12 cellular contexts compared by ENCODE assay signal in the genomic region with DNA sequence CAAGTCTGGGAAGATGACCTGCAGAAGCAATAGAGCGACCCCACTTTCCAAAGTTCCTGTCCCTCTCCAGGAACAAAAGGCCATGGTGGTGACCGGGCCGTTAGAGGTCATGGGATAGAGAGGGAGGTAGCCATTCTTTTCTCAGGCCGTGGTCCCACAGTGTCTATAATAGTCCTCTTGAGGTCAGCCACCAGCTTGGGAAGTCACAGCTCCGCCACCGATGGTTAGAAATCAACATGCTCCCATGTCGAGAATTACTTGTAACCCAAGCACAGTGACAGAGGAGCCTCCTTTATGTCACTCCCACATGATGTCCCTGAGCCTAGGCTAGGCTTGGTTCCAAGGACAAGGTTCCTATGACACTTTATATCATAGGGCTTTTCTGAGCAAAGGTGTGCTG. TPM values are rescaled to one million over a fixed set of nuclear protein-coding genes. Genes with fewer than 3 reads are reported as not detected.
DNase-seq lines count a peak whose midpoint lies in the region; ATAC-seq and TF ChIP-seq lines count a peak whose summit lies in the region.
"Had no signal": no experiment of that assay in that cellular context is flagged by ENCODE, and none has a peak within 500 bp of the region (broad histone marks: within the 10 kb centered on the region; RNA-seq: fewer than 3 reads in every experiment).

No MANE protein-coding gene starts in this region.

- H4K20me1 ChIP-seq in hepatocyte (ENCODE audit: insufficient read depth, poor library complexity, severe bottlenecking), result no peaks in the 10 kb centered on the region

- no peaks in the 10 kb centered on the region for H3K9me2 ChIP-seq in hepatocyte (replicated peaks; ENCODE audit: insufficient read depth)

- no peak overlapping the region for H2AFZ ChIP-seq in hepatocyte

- H3K79me2 ChIP-seq in hepatocyte, result no peaks in the 10 kb centered on the region

- H3K27ac ChIP-seq in heart right ventricle (peak overlapping the region in 9 of 10 donors; percentile 77 to 91 (median 87)), gastrocnemius medialis (peak overlapping the region; percentile 77 to 88 (median 82)), hepatocyte (no peak overlapping the region)

- DNase-seq in heart right ventricle (peak; percentile 63 to 66), Right ventricle myocardium inferior (ENCODE audit: missing footprints) (no peak), left ventricle myocardium superior (peak; percentile 55), gastrocnemius medialis (peak; percentile 42 to 49), KG1 (lab: John Stamatoyannopoulos, UW) (no peak), hepatocyte (ENCODE audit: low spot score) (no peak)
- DNase-seq: ACHN; BE2C; C1 segment of cervical spinal cord; Caco-2; CD4-positive, CD25-positive, alpha-beta regulatory T cell; H9 had no signal

- in situ Hi-C loops in gastrocnemius medialis (cut with MboI; ENCODE audit: low sequenced_read_pairs in 4 of 4), result no loop called here

- H3K9me3 ChIP-seq in heart right ventricle (no peaks in the 10 kb centered on the region), gastrocnemius medialis (no peaks in the 10 kb centered on the region), hepatocyte (ENCODE audit: low read depth) (no peaks in the 10 kb centered on the region)
- H3K9me3 ChIP-seq: BE2C, Caco-2 had no signal

- H3K36me3 ChIP-seq in heart right ventricle, result no peaks in the 10 kb centered on the region
- H3K36me3 ChIP-seq in gastrocnemius medialis, result no peaks in the 10 kb centered on the region
- no peaks in the 10 kb centered on the region for H3K36me3 ChIP-seq in hepatocyte (replicated peaks; ENCODE audit: insufficient read depth, low read depth)
- H3K36me3 ChIP-seq: BE2C had no signal

- WGBS in heart right ventricle, 2 donors, result 87 to 90% methylated on average over 7 of the region's 7 CpGs
- 97% methylated on average over 7 of the region's 7 CpGs for WGBS in hepatocyte (ENCODE audit: low lambda C conversion rate, missing lambda C conversion rate)

- TF ChIP-seq CTCF in heart right ventricle (IDR thresholded peaks at IDR 0.05) (no peak), gastrocnemius medialis (IDR thresholded peaks at IDR 0.05 in 4 of 5, conservative IDR thresholded peaks at IDR 0.05 in 1 of 5) (no peak), hepatocyte (IDR thresholded peaks at IDR 0.05; ENCODE audit: poor library complexity) (no peak)

- H3K4me1 ChIP-seq in heart right ventricle (peaks cover 17 to 48% (median 37%) of the 10 kb centered on the region in 9 donors), gastrocnemius medialis (peaks cover 32 to 33% of the 10 kb centered on the region in 2 donors), hepatocyte (ENCODE audit: insufficient read depth) (peaks cover 25% of the 10 kb centered on the region)
- H3K4me1 ChIP-seq: Caco-2 had no signal

- H3K4me3 ChIP-seq in heart right ventricle (no peak overlapping the region), gastrocnemius medialis (no peak overlapping the region), hepatocyte (no peak overlapping the region)

- H3K4me2 ChIP-seq in hepatocyte, result no peak overlapping the region

- TF ChIP-seq POLR2A in gastrocnemius medialis (IDR thresholded peaks at IDR 0.05), result no peak

- H3K27me3 ChIP-seq in heart right ventricle (no peaks in the 10 kb centered on the region), gastrocnemius medialis (no peaks in the 10 kb centered on the region), hepatocyte (no peaks in the 10 kb centered on the region)
- H3K27me3 ChIP-seq: BE2C had no signal

- ATAC-seq in heart right ventricle, result peak; percentile 33 to 61 (median 42)
- no peak for ATAC-seq in Right ventricle myocardium inferior
- ATAC-seq in left ventricle myocardium superior, result peak; percentile 52
- peak; percentile 73 to 75 for ATAC-seq in gastrocnemius medialis

- intact Hi-C loops in heart right ventricle (cut with DNase I) (loop anchor here in 1 of 10 donors (2.0 kb wide), 1 partner anchor 48 kb away; the partner anchor contains the start of gene CBR4), Right ventricle myocardium inferior (cut with DNase I) (no loop called here), left ventricle myocardium superior (cut with micrococcal nuclease) (no loop called here), gastrocnemius medialis (cut with DNase I; ENCODE audit: low total_unique reads) (no loop called here)

RNA-seq across cellular contexts. Expression of gene CBR4, which starts 48.3 kb away (rescaled TPM):
- total RNA-seq in heart right ventricle, result 10 to 100 TPM; 14.0 to 25.3 (median 22.4) TPM
- 10 to 100 TPM in 1 of 2 donors, 1 to 10 TPM in 1; 6.8 to 16.5 TPM for polyA plus RNA-seq in heart right ventricle
- 19.4 TPM for total RNA-seq in Right ventricle myocardium inferior
- total RNA-seq in left ventricle myocardium superior, result 21.3 TPM
- 10 to 100 TPM; 11.5 to 21.0 (median 17.5) TPM for total RNA-seq in gastrocnemius medialis
- total RNA-seq in hepatocyte, result 24.1 and 26.9 TPM in 2 replicates
- polyA plus RNA-seq in hepatocyte, result 18.5 and 21.2 TPM in 2 replicates

Comparison
In these comparisons a context has a peak if more than half of its experiments do, and no peak if none do; other contexts are left out.
1. DNase-seq: peak in heart right ventricle (2 of 2), left ventricle myocardium superior (single experiment) and gastrocnemius medialis (2 of 2); none in Right ventricle myocardium inferior (single experiment), KG1 (single experiment) and hepatocyte (single experiment).